ENCODE assay signal across 26 cellular contexts in genomic region chr1:47524272-47524671, GRCh38.
"Had no signal": no experiment of that assay in that cellular context is flagged by ENCODE, and none has a peak within 500 bp of the region (broad histone marks: within the 10 kb centered on the region; RNA-seq: fewer than 3 reads in every experiment).

No MANE protein-coding gene starts in this region.

- H3K4me1 Mint-ChIP-seq: activated CD4-positive, alpha-beta memory T cell treated with anti-CD3 and anti-CD28 coated beads, Interleukin-2, amount 10 ng/mL, durations not matched to agents 7 days and 5 days; brain; naive B cell; stimulated activated naive CD8-positive, alpha-beta T cell treated with anti-CD3 and anti-CD28 coated beads, Interleukin-15, amount 100 ng/mL, for 72 hours had no signal

- H3K36me3 Mint-ChIP-seq: brain, neural progenitor cell had no signal

- H3K36me3 ChIP-seq: left lung, neural progenitor cell, prostate gland, suprapubic skin, transverse colon, vagina had no signal

- H3K27me3 ChIP-seq: transverse colon, vagina had no signal

- H3K4me3 Mint-ChIP-seq: activated CD4-positive, alpha-beta memory T cell treated with anti-CD3 and anti-CD28 coated beads, Interleukin-2, amount 10 ng/mL, durations not matched to agents 7 days and 5 days; activated T-cell treated with anti-CD3 and anti-CD28 coated beads, Interleukin-2, amount 50 U/mL, for 24 hours; brain; naive B cell; neural progenitor cell; stimulated activated naive CD8-positive, alpha-beta T cell treated with anti-CD3 and anti-CD28 coated beads, Interleukin-15, amount 100 ng/mL, for 72 hours; T-helper 2 cell treated with Interferon-gamma antibody and Interleukin-4, amounts not matched to agents 5 μg/mL and 100 μg/mL, for 36 hours had no signal

- H3K9ac ChIP-seq: neural progenitor cell had no signal

- H3K4me2 ChIP-seq: neural progenitor cell had no signal

- H3K4me1 ChIP-seq: foreskin keratinocyte, left lung, neural progenitor cell, prostate gland, suprapubic skin, transverse colon, vagina had no signal

- H3K9me3 ChIP-seq: prostate gland, suprapubic skin, vagina had no signal

- H3K27ac ChIP-seq: dorsolateral prefrontal cortex, epithelial cell of prostate, foreskin keratinocyte, left lung, neural progenitor cell, prostate gland, skin epidermis, suprapubic skin, transverse colon, vagina had no signal

- H3K27ac Mint-ChIP-seq: activated CD4-positive, alpha-beta memory T cell treated with anti-CD3 and anti-CD28 coated beads, Interleukin-2, amount 10 ng/mL, durations not matched to agents 7 days and 5 days; activated T-cell treated with anti-CD3 and anti-CD28 coated beads, Interleukin-2, amount 50 U/mL, for 24 hours; activated T-helper 2 cell treated with anti-CD3 and anti-CD28 coated beads, Interferon-gamma antibody, Interleukin-2, Interleukin-4, amounts not matched to agents 10 μg/mL and 5 μg/mL and 100 μg/mL, durations not matched to agents 14 hours and 24 hours and 36 hours; naive B cell; neural progenitor cell; stimulated activated naive CD8-positive, alpha-beta T cell treated with anti-CD3 and anti-CD28 coated beads, Interleukin-15, amount 100 ng/mL, for 72 hours; T-helper 2 cell treated with Interferon-gamma antibody and Interleukin-4, amounts not matched to agents 5 μg/mL and 100 μg/mL, for 36 hours had no signal

- H3K4me3 ChIP-seq: dorsolateral prefrontal cortex, left lung, neural progenitor cell, prostate gland, skin epidermis, suprapubic skin, transverse colon, vagina had no signal

- DNase-seq: activated CD4-positive, alpha-beta memory T cell treated with anti-CD3 and anti-CD28 coated beads, Interleukin-2, amount 10 ng/mL, durations not matched to agents 7 days and 5 days; activated CD4-positive, alpha-beta T cell treated with anti-CD3 and anti-CD28 coated beads for 48 hours; activated CD4-positive, CD25-positive, alpha-beta regulatory T cell; activated naive CD4-positive, alpha-beta T cell treated with Interleukin-2 at 50 U/mL for 16 hours; activated T-cell treated with anti-CD3 and anti-CD28 coated beads, Interleukin-2, amount 50 U/mL, for 24 hours; anterior cingulate cortex; caudate nucleus; dorsolateral prefrontal cortex; foreskin keratinocyte; hypothalamus; left lung; naive B cell; right cardiac atrium; stimulated activated CD4-positive, alpha-beta T cell treated with anti-CD3 and anti-CD28 coated beads, Interleukin-15, amount 100 ng/mL, for 24 hours; stimulated activated CD4-positive, alpha-beta T cell treated with anti-CD3 and anti-CD28 coated beads, Interleukin-2, amount 100 ng/mL, for 48 hours; stimulated activated naive CD8-positive, alpha-beta T cell treated with anti-CD3 and anti-CD28 coated beads, Interleukin-15, amount 100 ng/mL, for 72 hours; transverse colon had no signal
